Comparison of ENCODE assay signal across 1 cellular context in the genomic region with DNA sequence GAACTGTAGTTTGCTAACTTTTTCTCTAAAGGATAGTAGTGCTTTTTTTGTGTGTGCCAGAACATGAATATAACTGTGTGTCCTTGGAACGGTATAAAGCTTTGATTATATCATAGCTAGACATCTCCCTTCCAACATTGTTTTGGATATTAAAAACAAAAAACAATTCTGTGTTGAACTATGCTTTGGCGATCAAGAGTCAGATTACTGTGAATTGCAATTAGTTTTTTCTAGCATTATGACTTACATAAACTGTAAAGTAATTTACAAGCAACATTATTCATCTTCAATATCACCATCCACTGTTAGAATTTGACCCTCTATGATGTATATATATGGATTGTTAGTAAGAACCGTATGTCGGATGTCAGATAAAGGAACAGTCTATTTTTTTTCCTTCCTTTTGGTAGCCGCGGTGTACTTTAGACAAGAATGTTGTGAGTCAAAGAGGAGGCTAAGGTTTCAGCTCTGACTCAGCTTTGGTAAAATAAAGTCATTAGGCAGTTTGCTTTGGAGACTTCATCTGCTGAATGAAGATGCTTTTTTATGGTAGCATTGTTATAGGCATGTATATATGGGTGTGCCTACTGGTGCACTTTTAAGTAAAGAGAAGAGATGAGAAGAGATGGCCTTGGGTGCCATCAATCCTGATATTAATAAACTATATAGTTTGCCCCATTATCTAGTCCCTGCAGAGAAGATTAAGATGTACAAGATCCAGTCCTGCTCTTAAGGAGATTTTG.
TF ChIP-seq lines count a peak whose summit lies in the region.

No MANE protein-coding gene starts in this region.

TF ChIP-seq in K562, 482 proteins besides CTCF, POLR2A, EP300 and RAD21 (continued from another document and continues in another):
- no peak for TF ChIP-seq ZBTB33 (CRISPR knock-in tag; IDR thresholded peaks at IDR 0.05)
- no peak for TF ChIP-seq ETV5 (CRISPR knock-in tag; IDR thresholded peaks at IDR 0.05; ENCODE audit: low read depth)
- TF ChIP-seq SIN3A (IDR thresholded peaks at IDR 0.05; ENCODE audit: borderline replicate concordance in 2 of 2, control insufficient read depth in 1 of 2, low read depth in 2 of 2, low read length in 2 of 2) = no peak
- TF ChIP-seq DMBX1 (CRISPR knock-in tag; IDR thresholded peaks at IDR 0.05; ENCODE audit: borderline replicate concordance) = no peak
- TF ChIP-seq, protein P1, sequence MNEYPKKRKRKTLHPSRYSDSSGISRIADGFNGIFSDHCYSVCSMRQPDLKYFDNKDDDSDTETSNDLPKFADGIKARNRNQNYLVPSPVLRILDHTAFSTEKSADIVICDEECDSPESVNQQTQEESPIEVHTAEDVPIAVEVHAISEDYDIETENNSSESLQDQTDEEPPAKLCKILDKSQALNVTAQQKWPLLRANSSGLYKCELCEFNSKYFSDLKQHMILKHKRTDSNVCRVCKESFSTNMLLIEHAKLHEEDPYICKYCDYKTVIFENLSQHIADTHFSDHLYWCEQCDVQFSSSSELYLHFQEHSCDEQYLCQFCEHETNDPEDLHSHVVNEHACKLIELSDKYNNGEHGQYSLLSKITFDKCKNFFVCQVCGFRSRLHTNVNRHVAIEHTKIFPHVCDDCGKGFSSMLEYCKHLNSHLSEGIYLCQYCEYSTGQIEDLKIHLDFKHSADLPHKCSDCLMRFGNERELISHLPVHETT (CRISPR knock-in tag; conservative IDR thresholded peaks at IDR 0.05 in 1 of 2, IDR thresholded peaks at IDR 0.05 in 1 of 2) = no peak
- TF ChIP-seq TRIM24 (IDR thresholded peaks at IDR 0.05) = no peak
- TF ChIP-seq NEUROD1 (IDR thresholded peaks at IDR 0.05; ENCODE audit: borderline replicate concordance, low read depth, low read length, partially characterized antibody) = peak; percentile 16
- no peak for TF ChIP-seq XRCC3 (IDR thresholded peaks at IDR 0.05)
- no peak for TF ChIP-seq PHTF2 (CRISPR knock-in tag; IDR thresholded peaks at IDR 0.05)
- no peak for TF ChIP-seq ZNF282 (CRISPR knock-in tag; IDR thresholded peaks at IDR 0.05)
- peak; percentile 76 for TF ChIP-seq TCF3 (CRISPR knock-in tag; IDR thresholded peaks at IDR 0.05)
- TF ChIP-seq XRCC4 (IDR thresholded peaks at IDR 0.05; ENCODE audit: extremely low read depth, insufficient read depth, insufficient read length) = no peak
- TF ChIP-seq, protein P2, sequence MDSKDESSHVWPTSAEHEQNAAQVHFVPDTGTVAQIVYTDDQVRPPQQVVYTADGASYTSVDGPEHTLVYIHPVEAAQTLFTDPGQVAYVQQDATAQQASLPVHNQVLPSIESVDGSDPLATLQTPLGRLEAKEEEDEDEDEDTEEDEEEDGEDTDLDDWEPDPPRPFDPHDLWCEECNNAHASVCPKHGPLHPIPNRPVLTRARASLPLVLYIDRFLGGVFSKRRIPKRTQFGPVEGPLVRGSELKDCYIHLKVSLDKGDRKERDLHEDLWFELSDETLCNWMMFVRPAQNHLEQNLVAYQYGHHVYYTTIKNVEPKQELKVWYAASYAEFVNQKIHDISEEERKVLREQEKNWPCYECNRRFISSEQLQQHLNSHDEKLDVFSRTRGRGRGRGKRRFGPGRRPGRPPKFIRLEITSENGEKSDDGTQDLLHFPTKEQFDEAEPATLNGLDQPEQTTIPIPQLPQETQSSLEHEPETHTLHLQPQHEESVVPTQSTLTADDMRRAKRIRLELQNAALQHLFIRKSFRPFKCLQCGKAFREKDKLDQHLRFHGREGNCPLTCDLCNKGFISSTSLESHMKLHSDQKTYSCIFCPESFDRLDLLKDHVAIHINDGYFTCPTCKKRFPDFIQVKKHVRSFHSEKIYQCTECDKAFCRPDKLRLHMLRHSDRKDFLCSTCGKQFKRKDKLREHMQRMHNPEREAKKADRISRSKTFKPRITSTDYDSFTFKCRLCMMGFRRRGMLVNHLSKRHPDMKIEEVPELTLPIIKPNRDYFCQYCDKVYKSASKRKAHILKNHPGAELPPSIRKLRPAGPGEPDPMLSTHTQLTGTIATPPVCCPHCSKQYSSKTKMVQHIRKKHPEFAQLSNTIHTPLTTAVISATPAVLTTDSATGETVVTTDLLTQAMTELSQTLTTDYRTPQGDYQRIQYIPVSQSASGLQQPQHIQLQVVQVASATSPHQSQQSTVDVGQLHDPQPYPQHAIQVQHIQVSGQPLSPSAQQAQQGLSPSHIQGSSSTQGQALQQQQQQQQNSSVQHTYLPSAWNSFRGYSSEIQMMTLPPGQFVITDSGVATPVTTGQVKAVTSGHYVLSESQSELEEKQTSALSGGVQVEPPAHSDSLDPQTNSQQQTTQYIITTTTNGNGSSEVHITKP (IDR thresholded peaks at IDR 0.05; ENCODE audit: partially characterized antibody) = peak; percentile 49
- TF ChIP-seq TGIF2 (CRISPR knock-in tag; IDR thresholded peaks at IDR 0.05) = no peak
- TF ChIP-seq THRB (CRISPR knock-in tag; conservative IDR thresholded peaks at IDR 0.05) = no peak
- peak; percentile 85 for TF ChIP-seq SMARCA4 (IDR thresholded peaks at IDR 0.05)
- TF ChIP-seq, protein P3, sequence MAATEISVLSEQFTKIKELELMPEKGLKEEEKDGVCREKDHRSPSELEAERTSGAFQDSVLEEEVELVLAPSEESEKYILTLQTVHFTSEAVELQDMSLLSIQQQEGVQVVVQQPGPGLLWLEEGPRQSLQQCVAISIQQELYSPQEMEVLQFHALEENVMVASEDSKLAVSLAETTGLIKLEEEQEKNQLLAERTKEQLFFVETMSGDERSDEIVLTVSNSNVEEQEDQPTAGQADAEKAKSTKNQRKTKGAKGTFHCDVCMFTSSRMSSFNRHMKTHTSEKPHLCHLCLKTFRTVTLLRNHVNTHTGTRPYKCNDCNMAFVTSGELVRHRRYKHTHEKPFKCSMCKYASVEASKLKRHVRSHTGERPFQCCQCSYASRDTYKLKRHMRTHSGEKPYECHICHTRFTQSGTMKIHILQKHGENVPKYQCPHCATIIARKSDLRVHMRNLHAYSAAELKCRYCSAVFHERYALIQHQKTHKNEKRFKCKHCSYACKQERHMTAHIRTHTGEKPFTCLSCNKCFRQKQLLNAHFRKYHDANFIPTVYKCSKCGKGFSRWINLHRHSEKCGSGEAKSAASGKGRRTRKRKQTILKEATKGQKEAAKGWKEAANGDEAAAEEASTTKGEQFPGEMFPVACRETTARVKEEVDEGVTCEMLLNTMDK (IDR thresholded peaks at IDR 0.05; ENCODE audit: borderline replicate concordance, insufficient read depth, low read depth, low read length, poor library complexity, severe bottlenecking) = no peak
- TF ChIP-seq ZNF23 (CRISPR knock-in tag; IDR thresholded peaks at IDR 0.05) = no peak
- peak; percentile 51 for TF ChIP-seq CBFA2T2 (conservative IDR thresholded peaks at IDR 0.05)
- no peak for TF ChIP-seq ZBTB8A (IDR thresholded peaks at IDR 0.05; ENCODE audit: partially characterized antibody)
- peak; percentile 50 for TF ChIP-seq MEIS2 (IDR thresholded peaks at IDR 0.05; ENCODE audit: partially characterized antibody)
- peak; percentile 48; the same call in 1 of the 2 replicates for TF ChIP-seq NCOA1 (IDR thresholded peaks at IDR 0.05; ENCODE audit: low read depth)
- peak; percentile 52; the same call in 1 of the 2 replicates for TF ChIP-seq HMBOX1 (IDR thresholded peaks at IDR 0.05)
- TF ChIP-seq, protein P4, sequence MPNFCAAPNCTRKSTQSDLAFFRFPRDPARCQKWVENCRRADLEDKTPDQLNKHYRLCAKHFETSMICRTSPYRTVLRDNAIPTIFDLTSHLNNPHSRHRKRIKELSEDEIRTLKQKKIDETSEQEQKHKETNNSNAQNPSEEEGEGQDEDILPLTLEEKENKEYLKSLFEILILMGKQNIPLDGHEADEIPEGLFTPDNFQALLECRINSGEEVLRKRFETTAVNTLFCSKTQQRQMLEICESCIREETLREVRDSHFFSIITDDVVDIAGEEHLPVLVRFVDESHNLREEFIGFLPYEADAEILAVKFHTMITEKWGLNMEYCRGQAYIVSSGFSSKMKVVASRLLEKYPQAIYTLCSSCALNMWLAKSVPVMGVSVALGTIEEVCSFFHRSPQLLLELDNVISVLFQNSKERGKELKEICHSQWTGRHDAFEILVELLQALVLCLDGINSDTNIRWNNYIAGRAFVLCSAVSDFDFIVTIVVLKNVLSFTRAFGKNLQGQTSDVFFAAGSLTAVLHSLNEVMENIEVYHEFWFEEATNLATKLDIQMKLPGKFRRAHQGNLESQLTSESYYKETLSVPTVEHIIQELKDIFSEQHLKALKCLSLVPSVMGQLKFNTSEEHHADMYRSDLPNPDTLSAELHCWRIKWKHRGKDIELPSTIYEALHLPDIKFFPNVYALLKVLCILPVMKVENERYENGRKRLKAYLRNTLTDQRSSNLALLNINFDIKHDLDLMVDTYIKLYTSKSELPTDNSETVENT (CRISPR knock-in tag; IDR thresholded peaks at IDR 0.05) = no peak
- peak; percentile 83 for TF ChIP-seq ZNF384 (IDR thresholded peaks at IDR 0.05; ENCODE audit: low read depth, low read length)
- no peak for TF ChIP-seq SMARCA5 (IDR thresholded peaks at IDR 0.05)
- TF ChIP-seq, protein P5, sequence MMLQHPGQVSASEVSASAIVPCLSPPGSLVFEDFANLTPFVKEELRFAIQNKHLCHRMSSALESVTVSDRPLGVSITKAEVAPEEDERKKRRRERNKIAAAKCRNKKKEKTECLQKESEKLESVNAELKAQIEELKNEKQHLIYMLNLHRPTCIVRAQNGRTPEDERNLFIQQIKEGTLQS (IDR thresholded peaks at IDR 0.05) = peak; percentile 58
- TF ChIP-seq, protein P5 (CRISPR knock-in tag; conservative IDR thresholded peaks at IDR 0.05) = no peak
- TF ChIP-seq NCOR1 (IDR thresholded peaks at IDR 0.05) = peak; percentile 61
- TF ChIP-seq, protein P6, sequence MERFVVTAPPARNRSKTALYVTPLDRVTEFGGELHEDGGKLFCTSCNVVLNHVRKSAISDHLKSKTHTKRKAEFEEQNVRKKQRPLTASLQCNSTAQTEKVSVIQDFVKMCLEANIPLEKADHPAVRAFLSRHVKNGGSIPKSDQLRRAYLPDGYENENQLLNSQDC (CRISPR knock-in tag; IDR thresholded peaks at IDR 0.05) = no peak
- TF ChIP-seq ZNF253 (CRISPR knock-in tag; conservative IDR thresholded peaks at IDR 0.05) = no peak
- TF ChIP-seq PML (IDR thresholded peaks at IDR 0.05; ENCODE audit: low read length) = peak; percentile 21; the same call in 1 of the 2 replicates
- TF ChIP-seq KLF10 (CRISPR knock-in tag; IDR thresholded peaks at IDR 0.05) = no peak
- no peak for TF ChIP-seq SRF (CRISPR knock-in tag; IDR thresholded peaks at IDR 0.05)
- no peak for TF ChIP-seq DNMT1 (IDR thresholded peaks at IDR 0.05)
- TF ChIP-seq ZNF175 (CRISPR knock-in tag; IDR thresholded peaks at IDR 0.05; ENCODE audit: low read depth) = 0 out of 2 replicates have a peak, but pooled peaks have one; percentile 32
- peak; percentile 52; the same call in 1 of the 2 replicates for TF ChIP-seq TAL1 (IDR thresholded peaks at IDR 0.05)
- TF ChIP-seq U2AF2 (optimal IDR thresholded peaks at IDR 0.05; ENCODE audit: low read depth, low read length) = no peak
- 0 out of 2 replicates have a peak, but pooled peaks have one; percentile 26 for TF ChIP-seq LCOR (CRISPR knock-in tag; IDR thresholded peaks at IDR 0.05)
- TF ChIP-seq RBM39 (optimal IDR thresholded peaks at IDR 0.05; ENCODE audit: low read depth, low read length) = no peak
- TF ChIP-seq ZBTB1 (CRISPR knock-in tag; IDR thresholded peaks at IDR 0.05; ENCODE audit: borderline replicate concordance, low read depth) = no peak
- TF ChIP-seq HDAC8 (tag; IDR thresholded peaks at IDR 0.05) = no peak
- TF ChIP-seq ZNF143 (CRISPR knock-in tag; IDR thresholded peaks at IDR 0.05) = no peak
- no peak for TF ChIP-seq TRIM28 (IDR thresholded peaks at IDR 0.05)
